Comparison of ENCODE assay signal across 2 cellular contexts in the genomic region with DNA sequence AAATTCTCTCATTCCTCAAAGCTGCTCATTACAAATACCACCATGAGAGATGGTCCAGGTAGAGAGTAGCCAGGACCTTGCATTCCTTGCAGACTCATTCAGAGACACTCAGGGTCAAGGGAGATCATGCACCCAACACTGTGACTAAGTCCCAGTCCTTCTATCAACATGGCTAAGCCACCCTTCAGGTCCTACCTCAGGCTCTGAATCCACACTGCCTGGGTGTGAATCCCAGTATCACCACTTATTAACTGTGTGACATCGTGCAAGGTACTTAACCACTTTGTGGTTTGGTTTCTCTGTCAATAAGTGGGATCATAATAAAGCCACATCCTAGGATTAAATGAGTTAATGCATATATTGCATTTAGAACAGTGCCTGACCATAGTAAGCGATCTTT.
TF ChIP-seq lines count a peak whose summit lies in the region.

No MANE protein-coding gene starts in this region.

TF ChIP-seq in GM23338, 12 proteins besides CTCF, POLR2A, EP300 and RAD21 (continues in another document):
- no peak for TF ChIP-seq ETS1 (IDR thresholded peaks at IDR 0.05)
- no peak for TF ChIP-seq EZH2 (IDR thresholded peaks at IDR 0.05; ENCODE audit: low read depth, unreplicated experiment)
- no peak for TF ChIP-seq ZNF114 (CRISPR knock-in tag; IDR thresholded peaks at IDR 0.05)
- no peak for TF ChIP-seq NANOG (IDR thresholded peaks at IDR 0.05; ENCODE audit: borderline replicate concordance)
- no peak for TF ChIP-seq ZNF331 (CRISPR knock-in tag; IDR thresholded peaks at IDR 0.05; ENCODE audit: low read depth)
- no peak for TF ChIP-seq REST (IDR thresholded peaks at IDR 0.05; ENCODE audit: unreplicated experiment)
- TF ChIP-seq EZH2phosphoT487 (IDR thresholded peaks at IDR 0.05; ENCODE audit: unreplicated experiment), result no peak
- no peak for TF ChIP-seq CREB1 (CRISPR knock-in tag; IDR thresholded peaks at IDR 0.05; ENCODE audit: low read depth)
- no peak for TF ChIP-seq POLR2AphosphoS5 (IDR thresholded peaks at IDR 0.05; ENCODE audit: low read depth)
- TF ChIP-seq STAT1 (IDR thresholded peaks at IDR 0.05; ENCODE audit: unreplicated experiment), result no peak
- no peak for TF ChIP-seq JUNB (IDR thresholded peaks at IDR 0.05; ENCODE audit: unreplicated experiment)

TF ChIP-seq in H1, 55 proteins besides CTCF, POLR2A, EP300 and RAD21:
- TF ChIP-seq E2F6 (IDR thresholded peaks at IDR 0.05), result no peak
